ENCODE assay signal across 8 cellular contexts in genomic region chr7:8035647-8036518, GRCh38.
A peak's percentile ranks its signal among the peaks of the same experiment; 100 is the strongest.
DNase-seq lines count a peak whose midpoint lies in the region; ATAC-seq, FAIRE-seq and TF ChIP-seq lines count a peak whose summit lies in the region.

No MANE protein-coding gene starts in this region.

- no peak overlapping the region for H2AFZ ChIP-seq in PC-9

- H3K27ac Mint-ChIP-seq in progenitor cell of endocrine pancreas, result no peak overlapping the region

- peak; percentile 39 to 66; a peak in 4 of 5 replicates for TF ChIP-seq RAD21 in A549 (conservative IDR thresholded peaks at IDR 0.05 in 1 of 2, IDR thresholded peaks at IDR 0.05 in 1 of 2)

- CTCF ChIA-PET in A549 (lab: Yijun Ruan, JAX) (interaction anchor here (1.6 to 1.7 kb wide), 2 partner anchors 12 to 354 kb away, joined by 3 to 9 read pairs; no protein-coding TSS in a partner anchor), PC-9 (lab: Charles Lee) (interaction anchor here (0.7 to 1.1 kb wide), 4 partner anchors 65 to 396 kb away, joined by 3 to 6 read pairs (median 4); partner anchors contain the start of gene UMAD1)

- H3K4me3 ChIP-seq in A549 (no peak overlapping the region), PC-9 (no peak overlapping the region), esophagus muscularis mucosa (no peak overlapping the region)

- H3K4me1 Mint-ChIP-seq in progenitor cell of endocrine pancreas (ENCODE audit: low read depth), result no peaks in the 10 kb centered on the region

- ATAC-seq in A549, result peak; percentile 82 to 87
- peak; percentile 60 for ATAC-seq in HG03039 (IDR thresholded peaks at IDR 0.05; ENCODE audit: unreplicated experiment)
- ATAC-seq in HG02870 (IDR thresholded peaks at IDR 0.05; ENCODE audit: unreplicated experiment), result no peak
- no peak for ATAC-seq in GM18858 (IDR thresholded peaks at IDR 0.05; ENCODE audit: unreplicated experiment)

- TF ChIP-seq POLR2A in A549 (IDR thresholded peaks at IDR 0.05; ENCODE audit: low read length) (no peak), esophagus muscularis mucosa (IDR thresholded peaks at IDR 0.05; ENCODE audit: low read depth) (no peak)

- H3K4me3 Mint-ChIP-seq in progenitor cell of endocrine pancreas (ENCODE audit: low read depth), result no peak overlapping the region

- H3K79me2 ChIP-seq in PC-9 (ENCODE audit: low read depth), result no peaks in the 10 kb centered on the region

- peak in 1 of 2 experiments; percentile 35 for DNase-seq in A549 (ENCODE audit: low read depth in 1 of 2, low spot score in 1 of 2)
- peak; percentile 10 for DNase-seq in GF-D8 (lab: John Stamatoyannopoulos, UW)
- no peak for DNase-seq in PC-9
- DNase-seq in esophagus muscularis mucosa (ENCODE audit: extremely low spot score), result no peak
- DNase-seq in progenitor cell of endocrine pancreas (ENCODE audit: low spot score, unreplicated experiment), result no peak

- 79% methylated on average over 2 of the region's 2 CpGs for WGBS in A549 (ENCODE audit: missing lambda C conversion rate)
- 100% methylated on average over 2 of the region's 2 CpGs for WGBS in esophagus muscularis mucosa

- H3K4me2 ChIP-seq in A549 (no peak overlapping the region), PC-9 (no peak overlapping the region)

- H3K27me3 Mint-ChIP-seq in progenitor cell of endocrine pancreas, result no peaks in the 10 kb centered on the region

- H3K9me3 ChIP-seq in A549 (no peaks in the 10 kb centered on the region), PC-9 (ENCODE audit: insufficient read depth, low read depth) (peaks cover 8% of the 10 kb centered on the region; the same call in 1 of the 2 replicates), esophagus muscularis mucosa (peaks cover 0 to 12% (median 6%) of the 10 kb centered on the region in 4 donors)

- FAIRE-seq in A549 (lab: Jason Lieb, UNC), result no peak

- H3K9me3 Mint-ChIP-seq in progenitor cell of endocrine pancreas (ENCODE audit: low read depth), result no peaks in the 10 kb centered on the region

- H3K36me3 Mint-ChIP-seq in progenitor cell of endocrine pancreas (ENCODE audit: insufficient read depth), result peaks cover 12% of the 10 kb centered on the region

- intact Hi-C loops in PC-9 (cut with micrococcal nuclease; ENCODE audit: unreplicated experiment), result loop anchor here (2.0 to 5.0 kb wide), 3 partner anchors 67 to 355 kb away; partner anchors contain the start of gene GLCCI1
- intact Hi-C loops in esophagus muscularis mucosa (cut with DNase I), result no loop called here

- H3F3A ChIP-seq in PC-9 (ENCODE audit: insufficient read depth, low read depth), result no peaks in the 10 kb centered on the region; the same call in none of the 2 replicates

- TF ChIP-seq CTCF in A549 (IDR thresholded peaks at IDR 0.05) (peak; percentile 37), PC-9 (conservative IDR thresholded peaks at IDR 0.05) (peak; percentile 69), esophagus muscularis mucosa (IDR thresholded peaks at IDR 0.05) (peak; percentile 6 to 23 (median 14)), progenitor cell of endocrine pancreas (IDR thresholded peaks at IDR 0.05; ENCODE audit: unreplicated experiment) (peak; percentile 66)

- no peak for TF ChIP-seq EP300 in A549 (IDR thresholded peaks at IDR 0.05)
- no peak for TF ChIP-seq EP300 in esophagus muscularis mucosa (IDR thresholded peaks at IDR 0.05)

- H3K27ac ChIP-seq in A549 (no peak overlapping the region), PC-9 (no peak overlapping the region), esophagus muscularis mucosa (replicated peaks in 1 of 4) (no peak overlapping the region)

- no peaks in the 10 kb centered on the region for H3K27me3 ChIP-seq in PC-9 (ENCODE audit: insufficient read depth, low read depth)
- no peaks in the 10 kb centered on the region for H3K27me3 ChIP-seq in esophagus muscularis mucosa

- no peaks in the 10 kb centered on the region for H3K9me2 ChIP-seq in PC-9 (ENCODE audit: insufficient read depth)

- no peaks in the 10 kb centered on the region for H4K20me1 ChIP-seq in PC-9 (ENCODE audit: insufficient read depth)

- no TSS peak for BruUV-seq in PC-9 (replicated peaks; lab: Mats Ljungman, UMichigan)

- POLR2A ChIA-PET in A549 (lab: Yijun Ruan, JAX) (no interaction called here), PC-9 (lab: Charles Lee; ENCODE audit: unreplicated experiment) (interaction anchor here (0.6 kb wide), 1 partner anchor 63 kb away, joined by 3 read pairs; no protein-coding TSS in a partner anchor)

- H3K36me3 ChIP-seq in PC-9 (ENCODE audit: low read depth) (peaks cover 15% of the 10 kb centered on the region), esophagus muscularis mucosa (peaks cover 0 to 10% (median 0%) of the 10 kb centered on the region in 4 donors)

- no peaks in the 10 kb centered on the region for H3K4me1 ChIP-seq in A549
- no peaks in the 10 kb centered on the region for H3K4me1 ChIP-seq in PC-9 (replicated peaks; ENCODE audit: insufficient read depth)
- H3K4me1 ChIP-seq in esophagus muscularis mucosa, result no peaks in the 10 kb centered on the region

TF ChIP-seq in A549, 52 proteins besides CTCF, POLR2A, EP300 and RAD21:
- TF ChIP-seq CEBPB (IDR thresholded peaks at IDR 0.05) (peak in 1 of 2 experiments; percentile 66; a peak in 2 of 4 replicates), PHF8 (IDR thresholded peaks at IDR 0.05; ENCODE audit: borderline replicate concordance, low read depth) (no peak)

Comparison
In these comparisons a context has a peak if more than half of its experiments do, and no peak if none do; other contexts are left out.
1. ATAC-seq: peak in A549 (2 of 2) and HG03039 (single experiment); none in HG02870 (single experiment) and GM18858 (single experiment).
2. CTCF ChIP-seq: peak in every context shown above with its lines; median percentile 69 in PC-9; 66 in progenitor cell of endocrine pancreas; 37 in A549; 14 in esophagus muscularis mucosa.